ENCODE assay signal across 1 cellular context in genomic region chr5:105230516-105230915, GRCh38.
TF ChIP-seq lines count a peak whose summit lies in the region.

No MANE protein-coding gene starts in this region.

TF ChIP-seq in K562, 482 proteins besides CTCF, POLR2A, EP300 and RAD21:
- TF ChIP-seq ZNF740 (CRISPR knock-in tag; IDR thresholded peaks at IDR 0.05) (no peak), ZNF740 (tag; IDR thresholded peaks at IDR 0.05) (no peak), MECOM (CRISPR knock-in tag; IDR thresholded peaks at IDR 0.05) (peak; percentile 32; the same call in 1 of the 2 replicates), ARID1B (IDR thresholded peaks at IDR 0.05) (peak; percentile 74), CBFA2T2 (conservative IDR thresholded peaks at IDR 0.05) (peak; percentile 67), CREM (IDR thresholded peaks at IDR 0.05; ENCODE audit: low read depth) (0 out of 2 replicates have a peak, but pooled peaks have one; percentile 7), FOXA3 (CRISPR knock-in tag; conservative IDR thresholded peaks at IDR 0.05 in 1 of 2, IDR thresholded peaks at IDR 0.05 in 1 of 2) (peak in 1 of 2 experiments; percentile 82; a peak in 2 of 4 replicates), NCOR1 (IDR thresholded peaks at IDR 0.05) (0 out of 2 replicates have a peak, but pooled peaks have one; percentile 28), DPF2 (IDR thresholded peaks at IDR 0.05) (0 out of 2 replicates have a peak, but pooled peaks have one; percentile 21), POLR2H (tag; IDR thresholded peaks at IDR 0.05; ENCODE audit: low read depth) (no peak), ZNF639 (CRISPR knock-in tag; conservative IDR thresholded peaks at IDR 0.05 in 1 of 2, IDR thresholded peaks at IDR 0.05 in 1 of 2) (0 out of 4 replicates have a peak, but pooled peaks of 1 of the 2 experiments have one; percentile 22), ZNF75A (CRISPR knock-in tag; IDR thresholded peaks at IDR 0.05) (no peak), CBFA2T3 (IDR thresholded peaks at IDR 0.05) (peak; percentile 80), HINFP (tag; conservative IDR thresholded peaks at IDR 0.05; ENCODE audit: low read depth) (no peak), CCNT2 (IDR thresholded peaks at IDR 0.05; ENCODE audit: borderline replicate concordance, extremely low read depth, insufficient read length, low read depth, low read length) (peak; percentile 54), MEIS2 (IDR thresholded peaks at IDR 0.05; ENCODE audit: partially characterized antibody) (peak; percentile 48), TAL1 (IDR thresholded peaks at IDR 0.05) (peak; percentile 50; the same call in 1 of the 2 replicates), SMARCE1 (IDR thresholded peaks at IDR 0.05) (peak; percentile 51; the same call in 1 of the 2 replicates), ZBTB17 (CRISPR knock-in tag; IDR thresholded peaks at IDR 0.05) (no peak), NBN (IDR thresholded peaks at IDR 0.05; ENCODE audit: low read depth) (no peak), TEAD4 (IDR thresholded peaks at IDR 0.05; ENCODE audit: low read length) (peak; percentile 45), TEAD4 (CRISPR knock-in tag; IDR thresholded peaks at IDR 0.05; ENCODE audit: borderline replicate concordance) (no peak), BCL6 (CRISPR knock-in tag; IDR thresholded peaks at IDR 0.05) (no peak), CAMTA2 (CRISPR knock-in tag; conservative IDR thresholded peaks at IDR 0.05) (no peak), SOX6 (IDR thresholded peaks at IDR 0.05) (peak; percentile 75), PML (IDR thresholded peaks at IDR 0.05; ENCODE audit: low read length) (no peak)
- TF ChIP-seq, protein P1, sequence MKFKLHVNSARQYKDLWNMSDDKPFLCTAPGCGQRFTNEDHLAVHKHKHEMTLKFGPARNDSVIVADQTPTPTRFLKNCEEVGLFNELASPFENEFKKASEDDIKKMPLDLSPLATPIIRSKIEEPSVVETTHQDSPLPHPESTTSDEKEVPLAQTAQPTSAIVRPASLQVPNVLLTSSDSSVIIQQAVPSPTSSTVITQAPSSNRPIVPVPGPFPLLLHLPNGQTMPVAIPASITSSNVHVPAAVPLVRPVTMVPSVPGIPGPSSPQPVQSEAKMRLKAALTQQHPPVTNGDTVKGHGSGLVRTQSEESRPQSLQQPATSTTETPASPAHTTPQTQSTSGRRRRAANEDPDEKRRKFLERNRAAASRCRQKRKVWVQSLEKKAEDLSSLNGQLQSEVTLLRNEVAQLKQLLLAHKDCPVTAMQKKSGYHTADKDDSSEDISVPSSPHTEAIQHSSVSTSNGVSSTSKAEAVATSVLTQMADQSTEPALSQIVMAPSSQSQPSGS (CRISPR knock-in tag; IDR thresholded peaks at IDR 0.05) = no peak
- TF ChIP-seq, protein P2, sequence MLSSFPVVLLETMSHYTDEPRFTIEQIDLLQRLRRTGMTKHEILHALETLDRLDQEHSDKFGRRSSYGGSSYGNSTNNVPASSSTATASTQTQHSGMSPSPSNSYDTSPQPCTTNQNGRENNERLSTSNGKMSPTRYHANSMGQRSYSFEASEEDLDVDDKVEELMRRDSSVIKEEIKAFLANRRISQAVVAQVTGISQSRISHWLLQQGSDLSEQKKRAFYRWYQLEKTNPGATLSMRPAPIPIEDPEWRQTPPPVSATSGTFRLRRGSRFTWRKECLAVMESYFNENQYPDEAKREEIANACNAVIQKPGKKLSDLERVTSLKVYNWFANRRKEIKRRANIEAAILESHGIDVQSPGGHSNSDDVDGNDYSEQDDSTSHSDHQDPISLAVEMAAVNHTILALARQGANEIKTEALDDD (IDR thresholded peaks at IDR 0.05) = 0 out of 2 replicates have a peak, but pooled peaks have one; percentile 22
